ENCODE assay signal across 8 cellular contexts in the genomic region with DNA sequence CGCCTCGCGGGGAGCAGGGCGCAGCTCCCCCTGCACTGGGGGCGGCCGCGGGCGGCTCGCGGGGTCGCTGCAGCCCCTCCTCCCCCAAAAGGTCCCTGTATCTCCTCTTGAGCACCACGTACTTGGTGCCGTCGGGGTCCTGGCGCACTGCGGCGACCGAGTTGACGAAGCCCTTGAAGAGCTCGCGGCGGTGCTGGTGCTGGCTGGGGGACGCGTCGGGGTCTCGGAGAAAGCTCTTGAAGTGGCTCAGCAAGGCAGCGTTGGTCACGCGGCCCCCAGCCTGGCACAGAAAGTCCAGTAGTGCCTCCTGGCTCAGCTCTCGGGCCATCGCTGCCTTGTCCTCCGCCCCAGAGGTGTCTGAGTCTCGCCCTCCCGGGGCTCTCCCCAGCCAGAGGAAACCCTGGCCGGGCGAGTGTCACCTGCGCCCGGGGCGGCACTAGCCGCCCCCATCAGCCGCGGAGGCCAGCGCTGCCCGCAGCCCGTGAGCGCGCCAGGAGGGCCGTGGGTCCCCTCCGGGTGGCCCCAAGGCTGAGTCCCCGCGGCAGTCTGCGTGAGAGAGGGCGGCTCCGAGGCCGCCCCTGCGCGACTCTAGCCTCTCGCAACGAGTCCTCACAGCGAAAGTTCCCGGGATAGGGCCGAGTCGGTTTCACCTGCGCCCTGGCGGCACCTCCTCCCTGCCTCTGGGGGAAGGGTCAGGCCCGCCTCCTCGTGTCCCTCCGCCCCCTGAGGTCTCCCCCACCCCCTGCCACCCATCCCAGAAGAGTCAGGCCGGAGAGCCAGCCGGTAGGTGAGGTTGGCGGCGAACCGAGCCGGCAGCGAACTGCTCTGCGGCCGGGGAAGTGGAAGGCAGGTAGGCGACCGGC. TPM values are rescaled to one million over a fixed set of nuclear protein-coding genes. Genes with fewer than 3 reads are reported as not detected.
A peak's percentile ranks its signal among the peaks of the same experiment; 100 is the strongest.
DNase-seq lines count a peak whose midpoint lies in the region; ATAC-seq lines count a peak whose summit lies in the region.

A gene with protein sequence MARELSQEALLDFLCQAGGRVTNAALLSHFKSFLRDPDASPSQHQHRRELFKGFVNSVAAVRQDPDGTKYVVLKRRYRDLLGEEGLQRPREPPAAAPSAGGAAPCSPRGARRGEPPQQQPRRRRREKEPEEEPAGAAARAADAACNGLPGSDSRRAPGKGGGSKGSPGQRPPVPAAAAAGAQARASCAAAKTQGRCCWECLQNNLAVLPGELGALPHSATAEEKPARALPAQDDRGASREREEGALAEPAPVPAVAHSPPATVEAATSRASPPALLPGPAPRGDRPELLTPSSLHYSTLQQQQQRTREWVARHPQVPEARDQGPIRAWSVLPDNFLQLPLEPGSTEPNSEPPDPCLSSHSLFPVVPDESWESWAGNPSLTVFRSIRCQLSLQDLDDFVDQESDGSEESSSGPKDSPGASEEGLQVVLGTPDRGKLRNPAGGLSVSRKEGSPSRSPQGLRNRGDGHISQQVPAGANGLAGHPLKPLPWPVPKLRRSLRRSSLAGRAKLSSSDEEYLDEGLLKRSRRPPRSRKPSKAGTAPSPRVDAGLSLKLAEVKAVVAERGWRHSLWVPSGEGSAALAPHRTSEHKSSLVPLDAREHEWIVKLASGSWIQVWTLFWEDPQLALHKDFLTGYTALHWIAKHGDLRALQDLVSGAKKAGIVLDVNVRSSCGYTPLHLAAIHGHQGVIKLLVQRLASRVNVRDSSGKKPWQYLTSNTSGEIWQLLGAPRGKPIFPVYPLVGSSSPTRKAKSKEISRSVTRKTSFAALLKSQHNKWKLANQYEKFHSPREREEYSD (minus strand): TSS at position 623 of the 863 bp plus-strand sequence. CDS start 295 bp downstream, at position 328.

- peak; percentile 40 for ATAC-seq in HG03045 (IDR thresholded peaks at IDR 0.05; ENCODE audit: unreplicated experiment)
- ATAC-seq in T-cell (replicated peaks in 1 of 4): peak; percentile 65 to 80 (median 68)

- H3K4me3 Mint-ChIP-seq in T-cell: peak within 1 kb of the TSS; percentile 57 to 69 (median 68)

- H3K27ac Mint-ChIP-seq in T-cell: no peak within 1 kb of the TSS

- no peaks in the 10 kb centered on the region for H3K36me3 Mint-ChIP-seq in T-cell

- DNase-seq in DMS79 (lab: John Stamatoyannopoulos, UW) (peak; percentile 70), T-cell (peak in 27 of 34 experiments; percentile 2 to 42 (median 11)), T47D (ENCODE audit: low read depth in 1 of 2, low spot score in 1 of 2) (peak; percentile 89 to 94), kidney glomerular epithelial cell (lab: John Stamatoyannopoulos, UW) (peak; percentile 44), NCI-H1694 (lab: John Stamatoyannopoulos, UW) (no peak), NOMO-1 treated with dmso at 0.1 percent for 144 hours (lab: John Stamatoyannopoulos, UW; ENCODE audit: unreplicated experiment) (no peak)
- peak; percentile 35 for DNase-seq in stimulated activated CD4-positive, alpha-beta T cell treated with anti-CD3 and anti-CD28 coated beads, Interleukin-4, amount 100 ng/mL, for 1 hour

- peaks cover 27 to 37% of the 10 kb centered on the region in 2 donors for H3K27me3 Mint-ChIP-seq in T-cell

- H3K4me1 Mint-ChIP-seq in T-cell: peaks cover 9 to 12% (median 11%) of the 10 kb centered on the region in 3 donors

- CTCF ChIA-PET in T-cell (lab: Charles Lee): interaction anchor here (0.7 to 0.9 kb wide), 2 partner anchors 97 to 147 kb away, joined by 3 to 4 read pairs; no protein-coding TSS in a partner anchor

- in situ Hi-C loops in T47D (cut with HindIII; ENCODE audit: low pct_unique_long_range_greater_than_20kb, low sequenced_read_pairs): no loop called here

- POLR2A ChIA-PET in T-cell (lab: Charles Lee): interaction anchor here in 1 of 2 donors (1.4 kb wide), 1 partner anchor 8 kb away, joined by 3 read pairs; no protein-coding TSS in a partner anchor

- no peaks in the 10 kb centered on the region for H3K9me3 Mint-ChIP-seq in T-cell

RNA-seq across cellular contexts. Expression of the gene that starts here (rescaled TPM):
- under 1 TPM in 1 of 5 donors, not detected in 4; 0.09 TPM for total RNA-seq in T-cell

Comparison
In these comparisons a context has a peak if more than half of its experiments do, and no peak if none do; other contexts are left out.
1. Peak in DNase-seq and ATAC-seq in T-cell; RNA of the gene not detected or under 1 TPM.
2. DNase-seq: peak in DMS79 (single experiment), T47D (2 of 2), kidney glomerular epithelial cell (single experiment) and stimulated activated CD4-positive, alpha-beta T cell treated with anti-CD3 and anti-CD28 coated beads, Interleukin-4, amount 100 ng/mL, for 1 hour (single experiment); none in NCI-H1694 (single experiment) and NOMO-1 treated with dmso at 0.1 percent for 144 hours (single experiment).